1 cellular context compared by ENCODE assay signal in genomic region chr1:247115141-247115510, GRCh38.
TF ChIP-seq lines count a peak whose summit lies in the region.

No MANE protein-coding gene starts in this region.

TF ChIP-seq in GM12878, 131 proteins besides CTCF, POLR2A, EP300 and RAD21:
- TF ChIP-seq PRDM15 (CRISPR knock-in tag; IDR thresholded peaks at IDR 0.05) (no peak), KLF5 (IDR thresholded peaks at IDR 0.05; ENCODE audit: partially characterized antibody) (no peak), NBN (IDR thresholded peaks at IDR 0.05) (no peak), IRF5 (IDR thresholded peaks at IDR 0.05; ENCODE audit: borderline replicate concordance) (no peak), MEF2A (IDR thresholded peaks at IDR 0.05; ENCODE audit: insufficient read depth, low read depth, low read length) (no peak), TCF12 (IDR thresholded peaks at IDR 0.05; ENCODE audit: low read depth, low read length) (no peak)
TF ChIP-seq in GM12878: peak in this region for 0.
